ENCODE assay signal across 9 cellular contexts in the genomic region with DNA sequence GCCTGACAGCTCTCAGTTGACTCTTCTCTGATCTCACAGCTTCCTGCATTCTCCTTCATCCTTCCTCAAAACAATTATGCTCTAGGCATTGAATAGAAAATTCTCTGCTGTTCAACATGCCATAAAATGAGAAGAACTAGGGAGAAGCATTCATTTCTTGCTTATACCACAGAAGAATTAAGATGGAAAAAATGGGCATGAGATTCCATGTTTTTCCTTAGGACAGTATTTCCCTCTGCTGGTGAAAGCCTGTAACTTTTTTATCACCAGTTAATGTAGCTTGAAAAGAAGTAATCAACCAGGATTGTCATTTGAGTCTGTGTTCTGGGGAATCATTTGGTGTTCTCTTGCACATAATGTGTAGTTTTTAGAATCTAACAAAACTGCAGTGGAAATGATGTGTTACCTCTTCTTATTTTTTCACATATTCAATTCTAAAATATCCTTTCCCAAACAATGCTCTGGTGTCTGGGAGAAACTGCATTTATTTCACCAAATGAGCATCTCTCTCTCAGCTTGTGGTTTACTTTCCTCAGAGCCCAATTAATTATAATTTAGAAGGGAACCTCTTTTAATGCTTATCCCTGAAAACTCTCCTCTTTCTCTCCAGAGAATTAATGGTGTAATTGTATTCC.
DNase-seq lines count a peak whose midpoint lies in the region; ATAC-seq and TF ChIP-seq lines count a peak whose summit lies in the region.
"Had no signal": no experiment of that assay in that cellular context is flagged by ENCODE, and none has a peak within 500 bp of the region (broad histone marks: within the 10 kb centered on the region; RNA-seq: fewer than 3 reads in every experiment).

No MANE protein-coding gene starts in this region.

- H3K9me3 ChIP-seq in A673 (ENCODE audit: low read depth, low read length, poor library complexity, severe bottlenecking) (no peaks in the 10 kb centered on the region), adrenal gland (replicated peaks in 1 of 3) (no peaks in the 10 kb centered on the region), vagina (no peaks in the 10 kb centered on the region)

- TF ChIP-seq POLR2A in adrenal gland (IDR thresholded peaks at IDR 0.05) (no peak), vagina (IDR thresholded peaks at IDR 0.05) (no peak)

- H3K27me3 ChIP-seq in A673 (replicated peaks; ENCODE audit: insufficient read depth, low read depth, low read length, poor library complexity) (no peaks in the 10 kb centered on the region), adrenal gland (no peaks in the 10 kb centered on the region), vagina (no peaks in the 10 kb centered on the region)

- TF ChIP-seq CTCF in A673 (conservative IDR thresholded peaks at IDR 0.05; ENCODE audit: low read depth, low read length): peak; percentile 76
- TF ChIP-seq CTCF in adrenal gland (IDR thresholded peaks at IDR 0.05): peak; percentile 59 to 89 (median 78)
- TF ChIP-seq CTCF in vagina (IDR thresholded peaks at IDR 0.05): peak; percentile 48 to 67 (median 64)

- ATAC-seq in GM19455 (IDR thresholded peaks at IDR 0.05; ENCODE audit: unreplicated experiment): no peak

- POLR2A ChIA-PET in A673 (lab: Charles Lee; ENCODE audit: low non-redundant PET) (no interaction called here), HEK293T (lab: Yijun Ruan, JAX) (interaction anchor here (2.0 kb wide), 1 partner anchor 92 kb away, joined by 8 read pairs; a partner anchor contains a TSS)

- H3K4me1 ChIP-seq in A673 (ENCODE audit: insufficient read depth, low read length, poor library complexity, severe bottlenecking) (no peaks in the 10 kb centered on the region), adrenal gland (replicated peaks in 1 of 2) (no peaks in the 10 kb centered on the region), vagina (no peaks in the 10 kb centered on the region)

- intact Hi-C loops in A673 (cut with micrococcal nuclease; ENCODE audit: unreplicated experiment): loop anchor here (1.0 to 5.0 kb wide), 2 partner anchors 177 to 758 kb away; no protein-coding TSS in a partner anchor
- intact Hi-C loops in adrenal gland (cut with DNase I): loop anchor here (5.0 to 10.0 kb wide), 4 partner anchors 89 to 397 kb away; a partner anchor contains a TSS
- intact Hi-C loops in vagina (cut with DNase I): loop anchor here (10.0 kb wide), 1 partner anchor 179 kb away; no protein-coding TSS in a partner anchor

- no TSS peak for BruUV-seq in A673 (replicated peaks; lab: Mats Ljungman, UMichigan)

- no peaks in the 10 kb centered on the region for H3K36me3 ChIP-seq in A673 (ENCODE audit: insufficient read depth, low read length, poor library complexity, severe bottlenecking)
- no peaks in the 10 kb centered on the region for H3K36me3 ChIP-seq in adrenal gland (replicated peaks in 1 of 2)
- H3K36me3 ChIP-seq in vagina: no peaks in the 10 kb centered on the region

- H3K27ac ChIP-seq in A673 (ENCODE audit: low read depth, low read length, poor library complexity, severe bottlenecking): no peak overlapping the region
- no peak overlapping the region for H3K27ac ChIP-seq in adrenal gland
- no peak overlapping the region for H3K27ac ChIP-seq in vagina

- CTCF ChIA-PET in A673 (lab: Charles Lee): interaction anchor here (0.6 to 1.6 kb wide), 9 partner anchors 9 to 760 kb away, joined by 3 to 29 read pairs (median 3); a partner anchor contains a TSS
- CTCF ChIA-PET in HEK293T (lab: Yijun Ruan, JAX): interaction anchor here (0.6 to 2.9 kb wide), 8 partner anchors 167 to 834 kb away, joined by 3 to 36 read pairs (median 4); no protein-coding TSS in a partner anchor

- H3K4me3 ChIP-seq in A673 (ENCODE audit: low read depth, low read length, poor library complexity, severe bottlenecking) (no peak overlapping the region), adrenal gland (no peak overlapping the region), vagina (no peak overlapping the region)

- DNase-seq in A673 (ENCODE audit: low spot score): peak; percentile 71
- peak; percentile 17 for DNase-seq in HEK293T (ENCODE audit: extremely low spot score)
- no peak for DNase-seq in adrenal gland
- DNase-seq in inferior parietal cortex (ENCODE audit: extremely low spot score): peak; percentile 70
- DNase-seq in vagina (ENCODE audit: extremely low spot score in 2 of 2): no peak
- DNase-seq in HPDE6-E6E7 (ENCODE audit: extremely low spot score): no peak
- DNase-seq in T-helper 1 cell: no peak
- DNase-seq: activated naive CD8-positive, alpha-beta T cell treated with anti-CD3 and anti-CD28 coated beads, Interleukin-2, amount 10 ng/mL, durations not matched to agents 7 days and 5 days had no signal

TF ChIP-seq in HEK293T, 16 proteins besides CTCF, POLR2A, EP300 and RAD21:
- TF ChIP-seq ARNT (IDR thresholded peaks at IDR 0.05) (no peak), FOXK2 (IDR thresholded peaks at IDR 0.05) (no peak), BHLHE40 (IDR thresholded peaks at IDR 0.05; ENCODE audit: borderline replicate concordance) (no peak), LEF1 (IDR thresholded peaks at IDR 0.05; ENCODE audit: borderline replicate concordance) (no peak), L3MBTL2 (conservative IDR thresholded peaks at IDR 0.05) (no peak), FOXM1 (IDR thresholded peaks at IDR 0.05; ENCODE audit: borderline replicate concordance) (no peak), HDGF (IDR thresholded peaks at IDR 0.05; ENCODE audit: borderline replicate concordance) (no peak), NFRKB (IDR thresholded peaks at IDR 0.05) (no peak), SUZ12 (IDR thresholded peaks at IDR 0.05) (no peak), CTBP1 (IDR thresholded peaks at IDR 0.05; ENCODE audit: borderline replicate concordance) (no peak), SP1 (IDR thresholded peaks at IDR 0.05) (no peak)
- TF ChIP-seq, protein P1, sequence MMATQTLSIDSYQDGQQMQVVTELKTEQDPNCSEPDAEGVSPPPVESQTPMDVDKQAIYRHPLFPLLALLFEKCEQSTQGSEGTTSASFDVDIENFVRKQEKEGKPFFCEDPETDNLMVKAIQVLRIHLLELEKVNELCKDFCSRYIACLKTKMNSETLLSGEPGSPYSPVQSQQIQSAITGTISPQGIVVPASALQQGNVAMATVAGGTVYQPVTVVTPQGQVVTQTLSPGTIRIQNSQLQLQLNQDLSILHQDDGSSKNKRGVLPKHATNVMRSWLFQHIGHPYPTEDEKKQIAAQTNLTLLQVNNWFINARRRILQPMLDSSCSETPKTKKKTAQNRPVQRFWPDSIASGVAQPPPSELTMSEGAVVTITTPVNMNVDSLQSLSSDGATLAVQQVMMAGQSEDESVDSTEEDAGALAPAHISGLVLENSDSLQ (IDR thresholded peaks at IDR 0.05): no peak

Comparison
In these comparisons a context has a peak if more than half of its experiments do, and no peak if none do; other contexts are left out.
1. DNase-seq: peak in A673 (single experiment), HEK293T (single experiment) and inferior parietal cortex (single experiment); none in adrenal gland (0 of 7), vagina (0 of 2), HPDE6-E6E7 (single experiment) and T-helper 1 cell (0 of 5).
2. Peak in every context shown above with its lines, with median percentiles within 50 percentile points of each other: CTCF ChIP-seq.